In the genomic region with DNA sequence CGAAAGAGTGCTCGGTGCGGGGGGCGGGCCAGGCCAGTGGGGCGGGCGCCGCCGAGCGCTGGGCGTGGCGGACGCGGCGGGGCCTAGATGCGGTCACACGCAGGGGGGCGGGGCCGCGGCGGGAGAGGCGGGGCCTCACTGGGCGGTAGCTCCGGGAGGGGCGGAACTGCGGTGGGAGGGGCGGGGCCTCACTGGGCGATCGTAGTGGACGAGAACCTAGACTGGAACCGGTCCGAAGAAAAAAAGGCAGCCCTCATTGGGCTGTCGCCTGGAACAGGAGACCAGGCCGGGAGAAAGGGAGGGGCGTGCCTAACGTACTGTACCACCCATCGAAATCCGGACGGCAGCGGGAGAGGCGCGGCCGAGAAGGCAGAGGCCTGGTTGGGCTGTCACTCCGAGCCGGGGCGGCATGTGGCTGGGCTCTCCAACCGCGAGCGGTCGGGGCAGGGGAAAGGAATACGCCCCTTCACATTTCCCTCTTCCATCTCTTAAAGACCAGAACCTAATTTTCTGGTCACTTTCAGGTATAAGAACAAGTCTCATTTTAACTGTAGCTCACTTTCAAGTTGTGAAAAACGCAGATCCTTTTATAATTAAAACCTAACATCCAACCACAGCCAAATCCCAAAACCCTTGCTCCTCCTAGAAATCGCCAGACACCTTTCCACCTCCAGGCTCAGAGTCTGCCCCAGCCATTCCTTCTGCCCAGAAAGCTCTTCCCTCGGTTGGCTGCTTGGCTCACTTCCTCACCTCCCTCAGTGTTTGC, we compare ENCODE assay signal across 8 cellular contexts. TPM values are rescaled to one million over a fixed set of nuclear protein-coding genes. Genes with fewer than 3 reads are reported as not detected.
DNase-seq lines count a peak whose midpoint lies in the region; ATAC-seq and TF ChIP-seq lines count a peak whose summit lies in the region.

A gene with protein sequence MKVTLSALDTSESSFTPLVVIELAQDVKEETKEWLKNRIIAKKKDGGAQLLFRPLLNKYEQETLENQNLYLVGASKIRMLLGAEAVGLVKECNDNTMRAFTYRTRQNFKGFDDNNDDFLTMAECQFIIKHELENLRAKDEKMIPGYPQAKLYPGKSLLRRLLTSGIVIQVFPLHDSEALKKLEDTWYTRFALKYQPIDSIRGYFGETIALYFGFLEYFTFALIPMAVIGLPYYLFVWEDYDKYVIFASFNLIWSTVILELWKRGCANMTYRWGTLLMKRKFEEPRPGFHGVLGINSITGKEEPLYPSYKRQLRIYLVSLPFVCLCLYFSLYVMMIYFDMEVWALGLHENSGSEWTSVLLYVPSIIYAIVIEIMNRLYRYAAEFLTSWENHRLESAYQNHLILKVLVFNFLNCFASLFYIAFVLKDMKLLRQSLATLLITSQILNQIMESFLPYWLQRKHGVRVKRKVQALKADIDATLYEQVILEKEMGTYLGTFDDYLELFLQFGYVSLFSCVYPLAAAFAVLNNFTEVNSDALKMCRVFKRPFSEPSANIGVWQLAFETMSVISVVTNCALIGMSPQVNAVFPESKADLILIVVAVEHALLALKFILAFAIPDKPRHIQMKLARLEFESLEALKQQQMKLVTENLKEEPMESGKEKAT (minus strand): TSS at position 38 of the 766 bp plus-strand sequence. CDS start 16,159 bp downstream, outside the sequence.

- peak within 1 kb of the TSS; percentile 72 to 84 for H3K27ac ChIP-seq in left lung

- H3K27ac Mint-ChIP-seq in CD14-positive monocyte = peak within 1 kb of the TSS; percentile 90 to 95 (median 92)

- H3K9me3 ChIP-seq in left lung = no peaks in the 10 kb centered on the region

- peaks cover 0 to 3% (median 0%) of the 10 kb centered on the region in 7 donors for H3K9me3 Mint-ChIP-seq in CD14-positive monocyte

- peaks cover 0 to 4% (median 2%) of the 10 kb centered on the region in 3 donors for H3K27me3 Mint-ChIP-seq in CD14-positive monocyte (ENCODE audit: low read depth in 3 of 3)

- H3K4me1 Mint-ChIP-seq in CD14-positive monocyte = peaks cover 35% of the 10 kb centered on the region

- H3K36me3 ChIP-seq in left lung = no peaks in the 10 kb centered on the region

- H3K4me1 ChIP-seq in left lung = peaks cover 5 to 25% of the 10 kb centered on the region in 2 donors

- no peak for TF ChIP-seq CTCF in CD14-positive monocyte (IDR thresholded peaks at IDR 0.05)
- no peak for TF ChIP-seq CTCF in left lung (IDR thresholded peaks at IDR 0.05)

- H3K27me3 ChIP-seq in left lung = no peaks in the 10 kb centered on the region

- peak within 1 kb of the TSS; percentile 79 to 80 for H3K4me3 ChIP-seq in left lung

- peaks cover 0 to 4% of the 10 kb centered on the region in 2 donors for H3K36me3 Mint-ChIP-seq in CD14-positive monocyte

- ATAC-seq in GM19397 (IDR thresholded peaks at IDR 0.05; ENCODE audit: unreplicated experiment) (peak; percentile 92), HG03565 (IDR thresholded peaks at IDR 0.05; ENCODE audit: unreplicated experiment) (peak; percentile 90), left lung (peak; percentile 97)

- intact Hi-C loops in CD14-positive monocyte (cut with micrococcal nuclease) = loop anchor here (2.0 to 10.0 kb wide), 4 partner anchors 65 to 1017 kb away; a partner anchor contains a TSS
- intact Hi-C loops in left lung (cut with DNase I) = no loop called here

- DNase-seq in CD14-positive monocyte (ENCODE audit: low spot score) (peak; percentile 99), NCI-H774 (lab: John Stamatoyannopoulos, UW) (peak; percentile 88), dermis microvascular lymphatic vessel endothelial cell (ENCODE audit: low read depth in 2 of 2) (peak; percentile 98 to 100), left lung (peak; percentile 100)
- peak; percentile 97 to 98 for DNase-seq in activated CD4-positive, alpha-beta T cell treated with anti-CD3 and anti-CD28 coated beads, Interleukin-2, amount 50 U/mL, for 48 hours
- DNase-seq in stimulated activated CD4-positive, alpha-beta T cell treated with anti-CD3 and anti-CD28 coated beads, Interleukin-2, amount 100 ng/mL, for 4 hours (ENCODE audit: low read depth) = peak; percentile 87

- H3K4me3 Mint-ChIP-seq in CD14-positive monocyte = peak within 1 kb of the TSS; percentile 92 to 97

RNA-seq across cellular contexts. Expression of the gene that starts here (rescaled TPM):
- 10 to 100 TPM; 21.6 to 24.8 TPM for polyA plus RNA-seq in CD14-positive monocyte
- total RNA-seq in dermis microvascular lymphatic vessel endothelial cell (25.0 and 35.1 TPM in 2 replicates), left lung (10 to 100 TPM; 39.3 to 52.2 TPM)

Comparison
In these comparisons a context has a peak if more than half of its experiments do, and no peak if none do; other contexts are left out.
1. Peak in every context shown above with its lines: DNase-seq, ATAC-seq, H3K4me3 ChIP-seq and H3K27ac ChIP-seq.
2. intact Hi-C loops: an anchor here in CD14-positive monocyte (2.0 to 10.0 kb wide); none called in left lung.